In the genomic region with DNA sequence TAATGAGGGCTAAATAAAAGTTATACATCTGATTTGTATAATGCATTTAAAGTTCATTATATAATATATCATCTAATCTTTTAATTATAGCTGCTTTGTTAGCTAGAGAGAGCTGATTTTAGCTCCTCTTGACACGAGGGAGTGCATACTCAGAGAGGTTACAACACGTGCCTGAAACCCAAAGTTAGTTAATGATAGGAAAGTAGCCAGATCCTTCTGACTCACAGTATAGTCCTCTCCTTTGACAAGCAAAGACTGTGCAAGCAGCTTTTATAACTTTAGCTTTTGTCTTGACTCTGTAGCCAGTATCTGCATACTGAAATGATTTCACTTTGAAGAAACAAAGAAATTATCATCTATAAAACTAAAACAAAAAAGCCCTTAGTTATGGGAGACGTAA, we compare ENCODE assay signal across 15 cellular contexts. TPM values are rescaled to one million over a fixed set of nuclear protein-coding genes. Genes with fewer than 3 reads are reported as not detected.
A peak's percentile ranks its signal among the peaks of the same experiment; 100 is the strongest.
DNase-seq lines count a peak whose midpoint lies in the region; ATAC-seq and TF ChIP-seq lines count a peak whose summit lies in the region.
"Had no signal": no experiment of that assay in that cellular context is flagged by ENCODE, and none has a peak within 500 bp of the region (broad histone marks: within the 10 kb centered on the region; RNA-seq: fewer than 3 reads in every experiment).

No MANE protein-coding gene starts in this region.

- no peak for TF ChIP-seq EP300 in SK-N-SH (IDR thresholded peaks at IDR 0.05; ENCODE audit: borderline replicate concordance in 1 of 2, low read depth in 1 of 2, low read length in 1 of 2)

- H3K27ac Mint-ChIP-seq in GM23338, result no peak overlapping the region
- H3K27ac Mint-ChIP-seq: activated T-helper 1 cell treated with anti-CD3 and anti-CD28 coated beads, Interleukin-12 subunit alpha, Interleukin-12 subunit beta, Interleukin-2, Interleukin-4 antibody, amounts not matched to agents 30 ng/mL and 10 ng/mL and 1 ng/mL, durations not matched to agents 14 hours and 24 hours and 36 hours had no signal

- no peaks in the 10 kb centered on the region for H3K36me3 Mint-ChIP-seq in GM23338 (ENCODE audit: low read depth)

- H3K4me3 ChIP-seq in SK-N-SH (ENCODE audit: low read depth in 2 of 2, low read length in 1 of 2) (no peak overlapping the region), MM.1S (ENCODE audit: low read length) (no peak overlapping the region), cardiac fibroblast (replicated peaks in 1 of 2; ENCODE audit: low read depth in 2 of 2, low read length in 2 of 2) (no peak overlapping the region), GM23338 (no peak overlapping the region)

- H3K4me3 Mint-ChIP-seq in GM23338, result no peak overlapping the region
- H3K4me3 Mint-ChIP-seq: activated T-helper 1 cell treated with anti-CD3 and anti-CD28 coated beads, Interleukin-12 subunit alpha, Interleukin-12 subunit beta, Interleukin-2, Interleukin-4 antibody, amounts not matched to agents 30 ng/mL and 10 ng/mL and 1 ng/mL, durations not matched to agents 14 hours and 24 hours and 36 hours had no signal

- H3K9me3 ChIP-seq in SK-N-SH (no peaks in the 10 kb centered on the region), MM.1S (replicated peaks; ENCODE audit: insufficient read depth, low read length) (no peaks in the 10 kb centered on the region)

- H3K27me3 ChIP-seq in SK-N-SH (ENCODE audit: insufficient read depth) (peaks cover 9% of the 10 kb centered on the region; the same call in 1 of the 2 replicates), MM.1S (replicated peaks; ENCODE audit: insufficient read depth, low read length) (no peaks in the 10 kb centered on the region), GM23338 (ENCODE audit: insufficient read depth) (no peaks in the 10 kb centered on the region)

- no peaks in the 10 kb centered on the region for H3K4me1 ChIP-seq in SK-N-SH (ENCODE audit: control insufficient read depth in 1 of 2, insufficient read depth in 2 of 2, low read depth in 1 of 2, low read length in 1 of 2)
- H3K4me1 ChIP-seq in MM.1S (ENCODE audit: low read length), result no peaks in the 10 kb centered on the region
- H3K4me1 ChIP-seq in GM23338 (ENCODE audit: insufficient read depth), result no peaks in the 10 kb centered on the region

- 24% methylated on average over 3 of the region's 3 CpGs for WGBS in SK-N-SH (ENCODE audit: low lambda C conversion rate)

- H3K4me2 ChIP-seq in SK-N-SH (no peak overlapping the region), MM.1S (ENCODE audit: low read depth, low read length) (no peak overlapping the region), GM23338 (no peak overlapping the region)

- ATAC-seq in SK-N-SH treated with all-trans-retinoic acid at 6 μM for 48 hours (peak; percentile 23; the same call in 1 of the 3 replicates), omental fat pad (ENCODE audit: low FRiP score) (peak; percentile 90), GM23338 (no peak)

- no peak for DNase-seq in SK-N-SH
- DNase-seq in MM.1S, result peak; percentile 34
- DNase-seq in cardiac fibroblast (ENCODE audit: low read depth in 2 of 2), result peak; percentile 25 to 52
- no peak for DNase-seq in omental fat pad (ENCODE audit: low spot score)
- DNase-seq in Kasumi-1 (lab: John Stamatoyannopoulos, UW), result no peak
- DNase-seq in NCI-H1930 (lab: John Stamatoyannopoulos, UW), result no peak
- no peak for DNase-seq in GM23338 (ENCODE audit: low spot score)
- DNase-seq: head of caudate nucleus, NCI-H1092, RPMI8226, substantia nigra had no signal

- H3K9me3 Mint-ChIP-seq in GM23338, result no peaks in the 10 kb centered on the region
- H3K9me3 Mint-ChIP-seq: activated T-helper 1 cell treated with anti-CD3 and anti-CD28 coated beads, Interleukin-12 subunit alpha, Interleukin-12 subunit beta, Interleukin-2, Interleukin-4 antibody, amounts not matched to agents 30 ng/mL and 10 ng/mL and 1 ng/mL, durations not matched to agents 14 hours and 24 hours and 36 hours had no signal

- H3K79me2 ChIP-seq in SK-N-SH (ENCODE audit: insufficient read depth) (no peaks in the 10 kb centered on the region), MM.1S (ENCODE audit: low read length) (no peaks in the 10 kb centered on the region), GM23338 (replicated peaks; ENCODE audit: insufficient read depth) (no peaks in the 10 kb centered on the region)

- no peak overlapping the region for H3K27ac ChIP-seq in SK-N-SH (ENCODE audit: low read depth in 2 of 2, low read length in 1 of 2)
- no peak overlapping the region for H3K27ac ChIP-seq in MM.1S (ENCODE audit: low read length)
- H3K27ac ChIP-seq in GM23338 (ENCODE audit: low read depth), result no peak overlapping the region

- H4K20me1 ChIP-seq in SK-N-SH (ENCODE audit: insufficient read depth) (no peaks in the 10 kb centered on the region), MM.1S (ENCODE audit: insufficient read depth, low read length) (no peaks in the 10 kb centered on the region), GM23338 (replicated peaks; ENCODE audit: insufficient read depth) (no peaks in the 10 kb centered on the region)

- H2AFZ ChIP-seq in SK-N-SH (ENCODE audit: low read depth) (no peak overlapping the region), MM.1S (ENCODE audit: low read length) (no peak overlapping the region; the same call in 1 of the 2 replicates), GM23338 (no peak overlapping the region; the same call in 1 of the 2 replicates)

- H3F3A ChIP-seq in SK-N-SH (replicated peaks; ENCODE audit: insufficient read depth) (no peaks in the 10 kb centered on the region), MM.1S (ENCODE audit: insufficient read depth, low read length) (0 out of 2 replicates have a peak, but pooled peaks cover 3% of the 10 kb centered on the region), GM23338 (replicated peaks; ENCODE audit: low read depth) (no peaks in the 10 kb centered on the region)

- H3K4me1 Mint-ChIP-seq in GM23338, result peaks cover 8% of the 10 kb centered on the region; the same call in 2 of the 3 replicates

- TF ChIP-seq RAD21 in SK-N-SH (IDR thresholded peaks at IDR 0.05; ENCODE audit: low read length), result no peak

- no peaks in the 10 kb centered on the region for H3K27me3 Mint-ChIP-seq in GM23338 (ENCODE audit: insufficient read depth, low read depth, poor library complexity)

- CTCF ChIA-PET in SK-N-SH (lab: Yijun Ruan, JAX), result interaction anchor here (0.8 to 9.5 kb wide), 16 partner anchors 9 to 308 kb away, joined by 3 to 128 read pairs (median 10); a partner anchor contains a TSS

- POLR2A ChIA-PET in SK-N-SH (lab: Yijun Ruan, JAX), result no interaction called here

- no peak overlapping the region for H3K9ac ChIP-seq in SK-N-SH
- H3K9ac ChIP-seq in MM.1S (ENCODE audit: low read length), result no peak overlapping the region

- no peaks in the 10 kb centered on the region for H3K9me2 ChIP-seq in SK-N-SH
- no peaks in the 10 kb centered on the region for H3K9me2 ChIP-seq in MM.1S (replicated peaks; ENCODE audit: insufficient read depth, low read length)
- no peaks in the 10 kb centered on the region for H3K9me2 ChIP-seq in GM23338 (ENCODE audit: insufficient read depth)

- no peaks in the 10 kb centered on the region for H3K36me3 ChIP-seq in SK-N-SH (replicated peaks in 1 of 2; ENCODE audit: control insufficient read depth in 1 of 2, insufficient read depth in 2 of 2, low read length in 1 of 2)
- H3K36me3 ChIP-seq in MM.1S (replicated peaks; ENCODE audit: insufficient read depth, low read length), result no peaks in the 10 kb centered on the region
- no peaks in the 10 kb centered on the region for H3K36me3 ChIP-seq in GM23338 (ENCODE audit: insufficient read depth)

- TF ChIP-seq CTCF in SK-N-SH (IDR thresholded peaks at IDR 0.05) (no peak), MM.1S (IDR thresholded peaks at IDR 0.05; ENCODE audit: low read length) (no peak), cardiac fibroblast (IDR thresholded peaks at IDR 0.05; ENCODE audit: low read depth, low read length) (no peak), omental fat pad (IDR thresholded peaks at IDR 0.05) (no peak), GM23338 (conservative IDR thresholded peaks at IDR 0.05; ENCODE audit: low read depth in 2 of 2) (no peak)

TF ChIP-seq in SK-N-SH treated with all-trans-retinoic acid at 6 μM for 48 hours, 23 proteins besides CTCF, POLR2A, EP300 and RAD21 (continues in another document):
- TF ChIP-seq GLIS3 (CRISPR knock-in tag; IDR thresholded peaks at IDR 0.05) (no peak), TCF4 (CRISPR knock-in tag; IDR thresholded peaks at IDR 0.05; ENCODE audit: borderline replicate concordance) (no peak), ARNTL (CRISPR knock-in tag; IDR thresholded peaks at IDR 0.05; ENCODE audit: borderline replicate concordance, low read depth) (no peak), OSR1 (CRISPR knock-in tag; IDR thresholded peaks at IDR 0.05) (no peak)

TF ChIP-seq in SK-N-SH, 30 proteins besides CTCF, POLR2A, EP300 and RAD21 (continues in another document):
- no peak for TF ChIP-seq POLR2AphosphoS5 (IDR thresholded peaks at IDR 0.05; ENCODE audit: low read depth, low read length)

TF ChIP-seq in GM23338, 12 proteins besides CTCF, POLR2A, EP300 and RAD21:
- TF ChIP-seq ZNF114 (CRISPR knock-in tag; IDR thresholded peaks at IDR 0.05) (no peak), POLR2AphosphoS5 (IDR thresholded peaks at IDR 0.05; ENCODE audit: low read depth) (no peak)

RNA-seq across cellular contexts. Expression of a gene that starts 13.3 kb away (rescaled TPM):
- polyA plus RNA-seq in SK-N-SH (2012; rRNA removed), result not detected in 2 replicates
- polyA plus RNA-seq in SK-N-SH (2012; cell fraction: cytosol; rRNA removed), result not detected in 2 replicates
- not detected in 2 replicates for polyA plus RNA-seq in SK-N-SH (2012; cell fraction: nucleus; rRNA removed)
- not detected for total RNA-seq in omental fat pad
- not detected in 2 replicates for total RNA-seq in GM23338 (2014; rRNA removed; shearing (Covaris generic))
- not detected in 2 replicates for polyA plus RNA-seq in GM23338 (2016; fragmentation: Nextera tagmentation; extraction: Ambion mirVana)
- total RNA-seq: activated T-helper 1 cell treated with anti-CD3 and anti-CD28 coated beads, Interleukin-12 subunit alpha, Interleukin-12 subunit beta, Interleukin-2, Interleukin-4 antibody, amounts not matched to agents 30 ng/mL and 10 ng/mL and 1 ng/mL, durations not matched to agents 14 hours and 24 hours and 36 hours; mesenteric fat pad; pulmonary artery endothelial cell had no signal

RNA-seq across cellular contexts. Expression of a gene that starts 49.6 kb away (rescaled TPM):
- polyA plus RNA-seq in SK-N-SH (2012; rRNA removed) (12.9 and 20.3 TPM in 2 replicates), GM23338 (2016; fragmentation: Nextera tagmentation; extraction: Ambion mirVana) (9.5 and 10.7 TPM in 2 replicates)
- 16.4 and 17.9 TPM in 2 replicates for polyA plus RNA-seq in SK-N-SH (2012; cell fraction: cytosol; rRNA removed)
- polyA plus RNA-seq in SK-N-SH (2012; cell fraction: nucleus; rRNA removed), result 15.1 and 29.1 TPM in 2 replicates
- total RNA-seq in omental fat pad, result 10 to 100 TPM; 27.2 to 42.4 (median 33.2) TPM
- total RNA-seq in GM23338 (2014; rRNA removed; shearing (Covaris generic)), result 9.0 and 11.0 TPM in 2 replicates

Comparison
In these comparisons a context has a peak if more than half of its experiments do, and no peak if none do; other contexts are left out.
1. DNase-seq: peak in MM.1S (single experiment) and cardiac fibroblast (2 of 2); none in SK-N-SH (single experiment), omental fat pad (single experiment), Kasumi-1 (0 of 2), NCI-H1930 (0 of 2) and GM23338 (single experiment).